Comparison of ENCODE assay signal across 1 cellular context in genomic region chr7:27183682-27184341, GRCh38.
TF ChIP-seq lines count a peak whose summit lies in the region.

No MANE protein-coding gene starts in this region.

TF ChIP-seq in HepG2, 621 proteins besides CTCF, POLR2A, EP300 and RAD21:
- peak; percentile 43 for TF ChIP-seq MYPOP (CRISPR knock-in tag; IDR thresholded peaks at IDR 0.05)
- TF ChIP-seq ZNF337 (CRISPR knock-in tag; IDR thresholded peaks at IDR 0.05; ENCODE audit: borderline replicate concordance, low read depth), result no peak
- peak; percentile 98 for TF ChIP-seq CBX2 (IDR thresholded peaks at IDR 0.05; ENCODE audit: low read depth, low read length)
- TF ChIP-seq CBX2 (CRISPR knock-in tag; IDR thresholded peaks at IDR 0.05; ENCODE audit: low read depth), result no peak; the same call in 1 of the 2 replicates
- peak; percentile 96 for TF ChIP-seq EZH2 (conservative IDR thresholded peaks at IDR 0.05; ENCODE audit: low read depth, low read length)
- TF ChIP-seq MED1 (CRISPR knock-in tag; IDR thresholded peaks at IDR 0.05), result no peak
- no peak for TF ChIP-seq ZBTB39 (CRISPR knock-in tag; IDR thresholded peaks at IDR 0.05)
TF ChIP-seq in HepG2: peak in this region for 3.
